Comparison of ENCODE assay signal across 8 cellular contexts in the genomic region with DNA sequence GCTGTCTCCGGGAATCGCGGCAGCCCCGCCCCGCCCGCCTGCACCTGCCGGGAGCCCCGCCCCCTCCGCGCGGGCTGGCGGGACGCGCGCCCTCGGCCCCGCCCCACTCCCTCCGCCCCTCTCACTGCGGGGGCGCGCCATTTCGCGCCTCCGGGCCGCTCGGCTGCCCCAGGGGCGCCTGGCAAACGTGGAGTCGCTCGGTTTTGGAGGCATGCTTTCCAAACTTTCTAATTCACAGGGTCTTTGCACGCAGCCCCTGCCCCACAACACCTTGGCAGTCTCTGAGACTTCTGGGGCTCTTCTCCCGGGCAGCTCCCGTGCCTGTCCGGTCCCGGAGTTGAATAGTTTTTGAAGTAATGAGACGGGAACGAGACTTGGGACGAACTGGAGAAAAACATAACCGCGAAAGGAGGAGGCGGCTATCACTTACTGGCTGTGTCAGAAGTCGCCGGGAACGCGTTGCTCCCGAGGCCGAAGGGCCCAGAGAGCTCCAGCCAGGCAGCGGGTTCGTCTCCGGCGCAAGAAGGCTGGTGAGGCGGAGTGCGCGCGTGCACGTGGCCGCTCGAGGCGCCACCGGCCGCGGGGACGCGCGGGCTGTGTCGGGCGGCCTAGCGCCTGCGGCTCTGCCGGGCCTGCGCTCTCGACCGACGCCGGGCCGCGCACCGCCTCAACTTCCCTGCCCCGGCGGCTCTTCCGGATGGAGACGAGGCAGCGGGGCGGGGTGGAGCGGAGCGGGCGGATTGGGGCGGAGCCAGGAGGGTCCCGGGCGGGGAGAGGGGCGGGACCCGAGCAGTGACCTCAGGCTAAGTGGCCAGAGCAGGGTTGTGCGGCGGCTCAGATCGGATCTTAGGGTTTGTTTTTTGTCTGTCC. TPM values are rescaled to one million over a fixed set of nuclear protein-coding genes. Genes with fewer than 3 reads are reported as not detected.
DNase-seq lines count a peak whose midpoint lies in the region; ATAC-seq and TF ChIP-seq lines count a peak whose summit lies in the region.

A gene (minus strand): TSS at position 699 of the 870 bp plus-strand sequence. CDS start 3,436 bp downstream, outside the sequence.

- no peaks in the 10 kb centered on the region for H3K27me3 Mint-ChIP-seq in dendritic cell treated with granulocyte-macrophage colony-stimulating factor and Interleukin-4, amounts not matched to agents 40 ng/mL and 50 ng/mL, for 4 days

- peak within 1 kb of the TSS; percentile 71 to 91 for H3K4me3 ChIP-seq in left lung

- peak within 1 kb of the TSS; percentile 89 for H3K4me3 Mint-ChIP-seq in dendritic cell treated with granulocyte-macrophage colony-stimulating factor and Interleukin-4, amounts not matched to agents 40 ng/mL and 50 ng/mL, for 4 days

- peaks cover 32% of the 10 kb centered on the region for H3K36me3 Mint-ChIP-seq in dendritic cell treated with granulocyte-macrophage colony-stimulating factor and Interleukin-4, amounts not matched to agents 40 ng/mL and 50 ng/mL, for 4 days (ENCODE audit: low read depth)

- peaks cover 0 to 20% of the 10 kb centered on the region in 2 donors for H3K36me3 ChIP-seq in left lung

- peaks cover 31% of the 10 kb centered on the region for H3K4me1 Mint-ChIP-seq in dendritic cell treated with granulocyte-macrophage colony-stimulating factor and Interleukin-4, amounts not matched to agents 40 ng/mL and 50 ng/mL, for 4 days (ENCODE audit: low read depth)

- TF ChIP-seq CTCF in left lung (IDR thresholded peaks at IDR 0.05), result no peak

- peak; percentile 97 for ATAC-seq in GM19324 (IDR thresholded peaks at IDR 0.05; ENCODE audit: low FRiP score, unreplicated experiment)
- ATAC-seq in HG03460 (IDR thresholded peaks at IDR 0.05; ENCODE audit: unreplicated experiment), result peak; percentile 92
- peak; percentile 97 for ATAC-seq in left lung

- peaks cover 14% of the 10 kb centered on the region for H3K9me3 Mint-ChIP-seq in dendritic cell treated with granulocyte-macrophage colony-stimulating factor and Interleukin-4, amounts not matched to agents 40 ng/mL and 50 ng/mL, for 4 days

- H3K27me3 ChIP-seq in left lung, result no peaks in the 10 kb centered on the region

- peak; percentile 4 to 91 (median 80) for DNase-seq in C1 segment of cervical spinal cord (lab: John Stamatoyannopoulos, UW)
- DNase-seq in NCI-H748 (lab: John Stamatoyannopoulos, UW; ENCODE audit: unreplicated experiment), result peak; percentile 94
- peak; percentile 83 for DNase-seq in activated CD4-positive, alpha-beta T cell treated with anti-CD3 and anti-CD28 coated beads, Interleukin-2, amount 50 U/mL, for 1 hour
- peak; percentile 95 to 99 for DNase-seq in left lung
- peak; percentile 87 to 88 for DNase-seq in stimulated activated CD4-positive, alpha-beta T cell treated with anti-CD3 and anti-CD28 coated beads, Interleukin-2, amount 100 ng/mL, for 48 hours

- peak within 1 kb of the TSS; percentile 95 for H3K27ac Mint-ChIP-seq in dendritic cell treated with granulocyte-macrophage colony-stimulating factor and Interleukin-4, amounts not matched to agents 40 ng/mL and 50 ng/mL, for 4 days

- peak within 1 kb of the TSS; percentile 95 to 96 for H3K27ac ChIP-seq in left lung

- H3K4me1 ChIP-seq in left lung, result peaks cover 4 to 36% of the 10 kb centered on the region in 2 donors

- intact Hi-C loops in dendritic cell treated with granulocyte-macrophage colony-stimulating factor and Interleukin-4, amounts not matched to agents 40 ng/mL and 50 ng/mL, for 4 days (cut with micrococcal nuclease), result loop anchor here (1.0 to 10.0 kb wide), 3 partner anchors 40 to 284 kb away; a partner anchor contains a TSS
- intact Hi-C loops in left lung (cut with DNase I), result no loop called here

- H3K9me3 ChIP-seq in left lung, result no peaks in the 10 kb centered on the region

RNA-seq across cellular contexts. Expression of the gene that starts here (rescaled TPM):
- 10 to 100 TPM; 16.0 to 20.3 TPM for total RNA-seq in left lung

Comparison
In these comparisons a context has a peak if more than half of its experiments do, and no peak if none do; other contexts are left out.
1. Peak in every context shown above with its lines: DNase-seq, ATAC-seq, H3K4me3 ChIP-seq and H3K27ac ChIP-seq.